ENCODE assay signal across 33 cellular contexts in the genomic region with DNA sequence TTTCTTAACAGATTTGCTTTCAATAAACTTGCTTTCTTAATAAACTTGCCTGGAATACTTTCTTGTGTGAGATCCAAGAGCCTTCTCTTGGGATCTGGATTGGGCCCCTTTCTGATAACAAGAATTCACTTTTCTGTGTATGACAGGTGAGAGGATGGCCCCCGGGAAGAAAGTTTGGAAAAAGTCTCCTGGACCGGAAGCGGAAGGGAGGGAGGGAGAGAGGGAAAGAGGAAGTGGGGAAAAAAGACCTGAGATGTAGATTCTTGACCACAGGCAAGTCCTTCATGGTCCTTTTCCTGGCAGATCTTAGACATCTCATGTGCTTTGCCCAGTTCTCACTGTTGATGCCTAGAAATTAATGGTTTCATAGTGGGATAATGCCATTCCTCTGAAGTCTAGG.
DNase-seq lines count a peak whose midpoint lies in the region; ATAC-seq, FAIRE-seq and TF ChIP-seq lines count a peak whose summit lies in the region.
"Had no signal": no experiment of that assay in that cellular context is flagged by ENCODE, and none has a peak within 500 bp of the region (broad histone marks: within the 10 kb centered on the region; RNA-seq: fewer than 3 reads in every experiment).

No MANE protein-coding gene starts in this region.

- CTCF ChIA-PET in K562 (lab: Yijun Ruan, JAX; ENCODE audit: low intra/inter-chr PET ratio), result no interaction called here

- intact Hi-C loops in K562 (cut with micrococcal nuclease), result no loop called here

- H3K4me2 ChIP-seq in K562 (ENCODE audit: insufficient read depth, low read length) (no peak overlapping the region), neural progenitor cell (peak overlapping the region; percentile 72)

- H3K4me3 Mint-ChIP-seq in neural progenitor cell, result peak overlapping the region; percentile 89
- H3K4me3 Mint-ChIP-seq: activated CD4-positive, alpha-beta T cell treated with anti-CD3 and anti-CD28 coated beads, Interleukin-2, amount 10 ng/mL, durations not matched to agents 7 days and 5 days; activated T-cell treated with anti-CD3 and anti-CD28 coated beads, Interleukin-2, amount 50 U/mL, for 4 hours; natural killer cell; stimulated activated memory B cell treated with anti-CD40 and anti-IgM and Interleukin-4, amounts not matched to agents 10 μg/mL and 1 μg/mL and 100 μg/mL, for 72 hours had no signal

- no peak for TF ChIP-seq POLR2A in K562 (conservative IDR thresholded peaks at IDR 0.05)

- no peaks in the 10 kb centered on the region; a peak in 1 of 5 replicates for H3K4me1 ChIP-seq in K562 (replicated peaks in 1 of 2; ENCODE audit: control insufficient read depth in 2 of 2, insufficient read depth in 2 of 2, low read length in 2 of 2)
- H3K4me1 ChIP-seq in iPS-15b (ENCODE audit: control insufficient read depth, insufficient read depth, low read length), result peaks cover 18% of the 10 kb centered on the region
- peaks cover 19% of the 10 kb centered on the region for H3K4me1 ChIP-seq in neural progenitor cell
- H3K4me1 ChIP-seq: right lobe of liver, uterus had no signal

- peaks cover 7% of the 10 kb centered on the region for H3K27me3 Mint-ChIP-seq in neural progenitor cell (ENCODE audit: insufficient read depth, low read depth)
- H3K27me3 Mint-ChIP-seq: stimulated activated memory B cell treated with anti-CD40 and anti-IgM and Interleukin-4, amounts not matched to agents 10 μg/mL and 1 μg/mL and 100 μg/mL, for 72 hours had no signal

- no peaks in the 10 kb centered on the region for H4K20me1 ChIP-seq in K562 (replicated peaks; ENCODE audit: control insufficient read depth, insufficient read depth, low read length)
- no peaks in the 10 kb centered on the region for H4K20me1 ChIP-seq in neural progenitor cell (ENCODE audit: low read depth)

- FAIRE-seq in K562 (lab: Jason Lieb, UNC), result no peak
- FAIRE-seq: D721Med, GM12878, RCC 7860 had no signal

- no peak overlapping the region for H3K27ac ChIP-seq in K562 (ENCODE audit: extremely low read depth, low read depth, low read length)
- H3K27ac ChIP-seq in neural progenitor cell, result no peak overlapping the region
- H3K27ac ChIP-seq: brain microvascular endothelial cell, right lobe of liver, WERI-Rb-1 had no signal

- ATAC-seq in K562 (no peak), HG02610 (IDR thresholded peaks at IDR 0.05; ENCODE audit: unreplicated experiment) (no peak)
- ATAC-seq: activated T-cell treated with anti-CD3 and anti-CD28 coated beads, Interleukin-2, amount 50 U/mL, for 4 hours; GM12878; natural killer cell; right lobe of liver; stimulated activated memory B cell treated with anti-CD40 and anti-IgM and Interleukin-4, amounts not matched to agents 10 μg/mL and 1 μg/mL and 100 μg/mL, for 72 hours had no signal

- WGBS in K562 (ENCODE audit: insufficient coverage, low coverage, missing lambda C conversion rate), result 0% methylated on average over 2 of the region's 3 CpGs

- peaks cover 21% of the 10 kb centered on the region for H3F3A ChIP-seq in neural progenitor cell (ENCODE audit: low read depth)

- TF ChIP-seq CTCF in K562 (IDR thresholded peaks at IDR 0.05 in 2 of 3, conservative IDR thresholded peaks at IDR 0.05 in 1 of 3; ENCODE audit: insufficient read depth in 2 of 3, low read depth in 1 of 3, low read length in 3 of 3), result no peak
- no peak for TF ChIP-seq CTCF in neural progenitor cell (IDR thresholded peaks at IDR 0.05)

- peaks cover 6% of the 10 kb centered on the region for H3K36me3 Mint-ChIP-seq in neural progenitor cell
- H3K36me3 Mint-ChIP-seq: CD14-positive monocyte; natural killer cell; stimulated activated memory B cell treated with anti-CD40 and anti-IgM and Interleukin-4, amounts not matched to agents 10 μg/mL and 1 μg/mL and 100 μg/mL, for 72 hours had no signal

- in situ Hi-C loops in K562 (cut with MboI), result no loop called here

- H3K9me3 Mint-ChIP-seq in neural progenitor cell, result peaks cover 7% of the 10 kb centered on the region
- H3K9me3 Mint-ChIP-seq: activated CD4-positive, alpha-beta T cell treated with anti-CD3 and anti-CD28 coated beads, Interleukin-2, amount 10 ng/mL, durations not matched to agents 7 days and 5 days had no signal

- no peak overlapping the region for H3K9ac ChIP-seq in K562 (ENCODE audit: insufficient read depth in 1 of 2, low read depth in 2 of 2, low read length in 2 of 2)
- H3K9ac ChIP-seq in iPS-15b (ENCODE audit: low read depth, low read length), result no peak overlapping the region
- no peak overlapping the region for H3K9ac ChIP-seq in neural progenitor cell

- BruUV-seq in K562 (replicated peaks; lab: Mats Ljungman, UMichigan), result no TSS peak

- no peak overlapping the region for H2AFZ ChIP-seq in K562 (ENCODE audit: low read depth, low read length)
- H2AFZ ChIP-seq in neural progenitor cell (replicated peaks), result peak overlapping the region; percentile 87

- no peaks in the 10 kb centered on the region for H3K9me1 ChIP-seq in K562 (ENCODE audit: control insufficient read depth, insufficient read depth, low read length)

- no peak for TF ChIP-seq EP300 in K562 (IDR thresholded peaks at IDR 0.05; ENCODE audit: low read length)

- no peaks in the 10 kb centered on the region for H3K79me2 ChIP-seq in K562 (ENCODE audit: control insufficient read depth, insufficient read depth, low read length)
- no peaks in the 10 kb centered on the region for H3K79me2 ChIP-seq in neural progenitor cell (ENCODE audit: low read depth)

- POLR2A ChIA-PET in K562 (lab: Yijun Ruan, JAX), result no interaction called here

- H3K27ac Mint-ChIP-seq in neural progenitor cell, result peak overlapping the region; percentile 99
- H3K27ac Mint-ChIP-seq: activated CD4-positive, alpha-beta T cell treated with anti-CD3 and anti-CD28 coated beads, Interleukin-2, amount 10 ng/mL, durations not matched to agents 7 days and 5 days; natural killer cell; stimulated activated memory B cell treated with anti-CD40 and anti-IgM and Interleukin-4, amounts not matched to agents 10 μg/mL and 1 μg/mL and 100 μg/mL, for 72 hours had no signal

- no peak for DNase-seq in K562 (ENCODE audit: extremely low read depth in 1 of 4, low spot score in 3 of 4)
- DNase-seq in neural progenitor cell (ENCODE audit: low spot score), result no peak
- no peak for DNase-seq in C1 segment of cervical spinal cord (lab: John Stamatoyannopoulos, UW)
- no peak for DNase-seq in DMS153 treated with DMSO at 0.1 percent for 48 hours (lab: John Stamatoyannopoulos, UW; ENCODE audit: unreplicated experiment)
- DNase-seq in activated CD4-positive, alpha-beta T cell treated with anti-CD3 and anti-CD28 coated beads for 48 hours, result no peak
- DNase-seq: activated CD4-positive, alpha-beta T cell treated with anti-CD3 and anti-CD28 coated beads, Interleukin-2, amount 10 ng/mL, durations not matched to agents 7 days and 5 days; activated naive CD4-positive, alpha-beta T cell; activated T-cell treated with anti-CD3 and anti-CD28 coated beads, Interleukin-2, amount 50 U/mL, for 4 hours; brain microvascular endothelial cell; effector memory CD4-positive, alpha-beta T cell; erythroblast; head of caudate nucleus; IMR-90; midbrain; natural killer cell; NCI-H1694; NCI-H2171 treated with DMSO at 0.1 percent for 48 hours; NCI-H526; NK-92 treated with Interleukin-12 subunit alpha and Interleukin-12 subunit beta, amount 100 ng/mL, for 24 hours; posterior cingulate gyrus; right lobe of liver; stimulated activated CD4-positive, alpha-beta T cell treated with anti-CD3 and anti-CD28 coated beads, Interleukin-4, amount 100 ng/mL, for 4 hours; SW 1271; T-helper 9 cell; uterus; WERI-Rb-1 had no signal

- H3K36me3 ChIP-seq in K562 (ENCODE audit: control insufficient read depth, insufficient read depth, low read length), result no peaks in the 10 kb centered on the region
- H3K36me3 ChIP-seq in iPS-15b (ENCODE audit: control insufficient read depth, insufficient read depth, low read length), result no peaks in the 10 kb centered on the region
- H3K36me3 ChIP-seq in neural progenitor cell, result no peaks in the 10 kb centered on the region
- H3K36me3 ChIP-seq: brain microvascular endothelial cell, right lobe of liver, uterus, WERI-Rb-1 had no signal

- H3K4me3 ChIP-seq in K562, result no peak overlapping the region
- H3K4me3 ChIP-seq in iPS-15b (ENCODE audit: low read depth, low read length), result peak overlapping the region; percentile 66
- peak overlapping the region; percentile 47 for H3K4me3 ChIP-seq in neural progenitor cell
- H3K4me3 ChIP-seq: GM12878, right lobe of liver had no signal

- H3K9me3 ChIP-seq in K562 (replicated peaks; ENCODE audit: control insufficient read depth, insufficient read depth, low read depth, low read length), result no peaks in the 10 kb centered on the region
- H3K9me3 ChIP-seq in iPS-15b (ENCODE audit: control insufficient read depth, insufficient read depth, low read length), result no peaks in the 10 kb centered on the region
- no peaks in the 10 kb centered on the region for H3K9me3 ChIP-seq in neural progenitor cell (ENCODE audit: low read depth)
- H3K9me3 ChIP-seq: right lobe of liver, uterus had no signal

- peaks cover 39% of the 10 kb centered on the region for H3K4me1 Mint-ChIP-seq in neural progenitor cell
- H3K4me1 Mint-ChIP-seq: activated CD4-positive, alpha-beta T cell treated with anti-CD3 and anti-CD28 coated beads, Interleukin-2, amount 10 ng/mL, durations not matched to agents 7 days and 5 days; CD14-positive monocyte; natural killer cell; stimulated activated memory B cell treated with anti-CD40 and anti-IgM and Interleukin-4, amounts not matched to agents 10 μg/mL and 1 μg/mL and 100 μg/mL, for 72 hours had no signal

- H3K27me3 ChIP-seq in K562 (ENCODE audit: control insufficient read depth in 2 of 2, insufficient read depth in 2 of 2, low read length in 2 of 2) (peaks cover 0 to 7% of the 10 kb centered on the region in 2 experiments; a peak in 2 of 5 replicates), iPS-15b (ENCODE audit: control insufficient read depth, insufficient read depth, low read length) (no peaks in the 10 kb centered on the region), neural progenitor cell (no peaks in the 10 kb centered on the region)
- H3K27me3 ChIP-seq: brain microvascular endothelial cell, right lobe of liver, uterus had no signal

- TF ChIP-seq RAD21 in K562 (CRISPR knock-in tag; conservative IDR thresholded peaks at IDR 0.05 in 1 of 2, IDR thresholded peaks at IDR 0.05 in 1 of 2), result no peak

TF ChIP-seq in K562, 482 proteins besides CTCF, POLR2A, EP300 and RAD21 (continues in another document):
- TF ChIP-seq KAT7 (CRISPR knock-in tag; IDR thresholded peaks at IDR 0.05; ENCODE audit: borderline replicate concordance) (no peak), SPI1 (IDR thresholded peaks at IDR 0.05; ENCODE audit: borderline replicate concordance, low read depth, low read length) (peak; percentile 83), NCOA4 (IDR thresholded peaks at IDR 0.05; ENCODE audit: partially characterized antibody) (no peak)
